ENCODE assay signal across 24 cellular contexts in the genomic region with DNA sequence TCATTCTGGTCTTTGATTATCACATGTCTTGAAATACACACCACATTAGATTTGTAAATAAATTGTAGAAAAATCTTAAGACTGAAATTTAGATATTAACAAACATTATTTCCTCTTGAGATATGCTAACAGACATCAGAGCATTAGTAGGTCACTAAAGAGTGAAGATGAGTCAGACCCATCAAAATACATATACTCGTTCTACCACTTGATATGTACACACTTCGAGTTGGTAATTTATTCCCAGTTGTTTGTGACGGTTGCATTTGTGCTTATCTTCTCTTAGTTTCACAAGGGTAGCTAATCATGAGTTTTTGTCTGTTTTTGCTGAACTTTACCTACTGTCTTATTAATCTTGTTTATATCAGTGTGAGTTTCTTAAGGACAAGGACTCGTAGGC.
DNase-seq lines count a peak whose midpoint lies in the region; ATAC-seq and TF ChIP-seq lines count a peak whose summit lies in the region.
"Had no signal": no experiment of that assay in that cellular context is flagged by ENCODE, and none has a peak within 500 bp of the region (broad histone marks: within the 10 kb centered on the region; RNA-seq: fewer than 3 reads in every experiment).

No MANE protein-coding gene starts in this region.

- H3K14ac ChIP-seq in neuronal stem cell (ENCODE audit: low read length): no peak overlapping the region

- H2AFZ ChIP-seq in SK-N-SH (ENCODE audit: low read depth) (no peak overlapping the region), neuronal stem cell (ENCODE audit: low read length) (no peak overlapping the region)

- no peak overlapping the region for H2AK5ac ChIP-seq in neuronal stem cell (ENCODE audit: low read depth, low read length)

- CTCF ChIA-PET in SK-N-SH (lab: Yijun Ruan, JAX): interaction anchor here (2.3 kb wide), 1 partner anchor 9 kb away, joined by 7 read pairs; no protein-coding TSS in a partner anchor

- H3K18ac ChIP-seq in neuronal stem cell (ENCODE audit: low read length): no peak overlapping the region

- H3K79me1 ChIP-seq in neuronal stem cell (ENCODE audit: low read depth, low read length): no peaks in the 10 kb centered on the region

- H3K27me3 ChIP-seq in SK-N-SH (ENCODE audit: insufficient read depth): no peaks in the 10 kb centered on the region
- H3K27me3 ChIP-seq in endocrine pancreas (ENCODE audit: control insufficient read depth, insufficient read depth, low read length): no peaks in the 10 kb centered on the region
- H3K27me3 ChIP-seq in neuronal stem cell (ENCODE audit: control insufficient read depth in 3 of 3, insufficient read depth in 3 of 3, low read depth in 1 of 3, low read length in 3 of 3): no peaks in the 10 kb centered on the region

- no peak for ATAC-seq in SK-N-SH treated with all-trans-retinoic acid at 6 μM for 48 hours
- ATAC-seq: HCT116, PC-3 had no signal

- 0 out of 2 replicates have a peak, but pooled peaks cover 12% of the 10 kb centered on the region for H4K20me1 ChIP-seq in SK-N-SH (ENCODE audit: insufficient read depth)

- H3K4me3 ChIP-seq in SK-N-SH (ENCODE audit: low read depth in 2 of 2, low read length in 1 of 2): no peak overlapping the region
- H3K4me3 ChIP-seq in endocrine pancreas (ENCODE audit: control insufficient read depth, insufficient read depth, low read length): peak overlapping the region; percentile 11
- no peak overlapping the region for H3K4me3 ChIP-seq in neuronal stem cell (ENCODE audit: low read length in 2 of 2)

- no peak overlapping the region for H3K23ac ChIP-seq in neuronal stem cell (ENCODE audit: low read depth, low read length, poor library complexity)

- no peak overlapping the region for H2BK120ac ChIP-seq in neuronal stem cell (ENCODE audit: low read depth, low read length)

- H3K27ac ChIP-seq in SK-N-SH (ENCODE audit: low read depth in 2 of 2, low read length in 1 of 2) (no peak overlapping the region), neuronal stem cell (replicated peaks; ENCODE audit: low read length) (peak overlapping the region; percentile 24)
- H3K27ac ChIP-seq: C4-2B, KMS-11 had no signal

- H3K9ac ChIP-seq in SK-N-SH (no peak overlapping the region), endocrine pancreas (ENCODE audit: control insufficient read depth, insufficient read depth, low read length) (no peak overlapping the region), neuronal stem cell (ENCODE audit: low read depth, low read length, poor library complexity) (no peak overlapping the region)
- H3K9ac ChIP-seq: KMS-11 had no signal

- H4K8ac ChIP-seq in neuronal stem cell (ENCODE audit: low read depth, low read length): no peak overlapping the region

- POLR2A ChIA-PET in SK-N-SH (lab: Yijun Ruan, JAX): no interaction called here

- H3K9me2 ChIP-seq in SK-N-SH: no peaks in the 10 kb centered on the region

- H4K91ac ChIP-seq in neuronal stem cell (ENCODE audit: low read depth, low read length, poor library complexity): no peak overlapping the region

- DNase-seq in SK-N-SH: no peak
- no peak for DNase-seq in neuronal stem cell (ENCODE audit: low spot score)
- no peak for DNase-seq in kidney tubule cell (ENCODE audit: low spot score)
- DNase-seq in T-helper 2 cell: no peak
- no peak for DNase-seq in NCI-H1105 (lab: John Stamatoyannopoulos, UW)
- DNase-seq in HuH-7.5 (ENCODE audit: low spot score): no peak
- DNase-seq: AML-193; Calu3; CD8-positive, alpha-beta memory T cell; DMS153; GDM1; IMR-90; NCI-H1694; NCI-H2107; NCI-H2227 treated with DMSO at 0.1 percent for 48 hours; NCI-H526; PC-3; RPMI8226; SHP77 had no signal

- H3K79me2 ChIP-seq in SK-N-SH (ENCODE audit: insufficient read depth): peaks cover 8% of the 10 kb centered on the region

- H3F3A ChIP-seq in SK-N-SH (replicated peaks; ENCODE audit: insufficient read depth): no peaks in the 10 kb centered on the region

- TF ChIP-seq RAD21 in SK-N-SH (IDR thresholded peaks at IDR 0.05; ENCODE audit: low read length): no peak

- peaks cover 0 to 7% of the 10 kb centered on the region in 2 experiments; a peak in 2 of 4 replicates for H3K4me1 ChIP-seq in SK-N-SH (ENCODE audit: control insufficient read depth in 1 of 2, insufficient read depth in 2 of 2, low read depth in 1 of 2, low read length in 1 of 2)
- H3K4me1 ChIP-seq in endocrine pancreas (ENCODE audit: control insufficient read depth, insufficient read depth, low read length): peaks cover 7% of the 10 kb centered on the region
- H3K4me1 ChIP-seq in neuronal stem cell (ENCODE audit: control insufficient read depth in 2 of 2, insufficient read depth in 1 of 2, low read depth in 1 of 2, low read length in 2 of 2): peaks cover 3 to 14% of the 10 kb centered on the region in 2 donors

- H3K4ac ChIP-seq in neuronal stem cell (ENCODE audit: low read length): no peak overlapping the region

- WGBS in SK-N-SH (ENCODE audit: low lambda C conversion rate): 78% methylated on average over 4 of the region's 4 CpGs
- WGBS in neuronal stem cell (ENCODE audit: extremely low coverage in 2 of 2, insufficient read length in 2 of 2, insufficient replicate concordance in 1 of 2), 2 donors: no CpG with 5 or more reads among the region's 4 CpGs

- H3K4me2 ChIP-seq in SK-N-SH: 0 out of 2 replicates have a peak overlapping the region, but pooled peaks have one; percentile 3
- no peak overlapping the region for H3K4me2 ChIP-seq in neuronal stem cell (ENCODE audit: insufficient read depth, low read length, poor library complexity, severe bottlenecking)
- H3K4me2 ChIP-seq: KMS-11 had no signal

- no peak overlapping the region for H2BK12ac ChIP-seq in neuronal stem cell (ENCODE audit: low read length)

- H2BK15ac ChIP-seq in neuronal stem cell (ENCODE audit: low read length): no peak overlapping the region

- H3K36me3 ChIP-seq in SK-N-SH (replicated peaks in 1 of 2; ENCODE audit: control insufficient read depth in 1 of 2, insufficient read depth in 2 of 2, low read length in 1 of 2): no peaks in the 10 kb centered on the region
- H3K36me3 ChIP-seq in endocrine pancreas (ENCODE audit: control insufficient read depth, insufficient read depth, low read length): no peaks in the 10 kb centered on the region
- H3K36me3 ChIP-seq in neuronal stem cell (replicated peaks in 1 of 2; ENCODE audit: control insufficient read depth in 2 of 2, insufficient read depth in 2 of 2, low read length in 2 of 2): no peaks in the 10 kb centered on the region

- H3K9me3 ChIP-seq in SK-N-SH: peaks cover 14% of the 10 kb centered on the region
- no peaks in the 10 kb centered on the region for H3K9me3 ChIP-seq in endocrine pancreas (ENCODE audit: control insufficient read depth, low read length)
- peaks cover 0 to 9% of the 10 kb centered on the region in 2 donors for H3K9me3 ChIP-seq in neuronal stem cell (replicated peaks in 1 of 2; ENCODE audit: control insufficient read depth in 2 of 2, insufficient read depth in 1 of 2, low read depth in 1 of 2, low read length in 2 of 2)

- H2BK5ac ChIP-seq in neuronal stem cell (ENCODE audit: low read length): no peak overlapping the region

- TF ChIP-seq EP300 in SK-N-SH (IDR thresholded peaks at IDR 0.05; ENCODE audit: borderline replicate concordance in 1 of 2, low read depth in 1 of 2, low read length in 1 of 2): no peak

- no peak for TF ChIP-seq CTCF in SK-N-SH (IDR thresholded peaks at IDR 0.05)

TF ChIP-seq in SK-N-SH, 30 proteins besides CTCF, POLR2A, EP300 and RAD21 (continues in another document):
- no peak for TF ChIP-seq SMC3 (IDR thresholded peaks at IDR 0.05; ENCODE audit: low read depth, low read length)
- TF ChIP-seq, protein P1, sequence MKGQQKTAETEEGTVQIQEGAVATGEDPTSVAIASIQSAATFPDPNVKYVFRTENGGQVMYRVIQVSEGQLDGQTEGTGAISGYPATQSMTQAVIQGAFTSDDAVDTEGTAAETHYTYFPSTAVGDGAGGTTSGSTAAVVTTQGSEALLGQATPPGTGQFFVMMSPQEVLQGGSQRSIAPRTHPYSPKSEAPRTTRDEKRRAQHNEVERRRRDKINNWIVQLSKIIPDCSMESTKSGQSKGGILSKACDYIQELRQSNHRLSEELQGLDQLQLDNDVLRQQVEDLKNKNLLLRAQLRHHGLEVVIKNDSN (IDR thresholded peaks at IDR 0.05; ENCODE audit: borderline replicate concordance, low read depth): no peak
- TF ChIP-seq, protein P2, sequence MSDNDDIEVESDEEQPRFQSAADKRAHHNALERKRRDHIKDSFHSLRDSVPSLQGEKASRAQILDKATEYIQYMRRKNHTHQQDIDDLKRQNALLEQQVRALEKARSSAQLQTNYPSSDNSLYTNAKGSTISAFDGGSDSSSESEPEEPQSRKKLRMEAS (IDR thresholded peaks at IDR 0.05; ENCODE audit: low read depth): no peak
- no peak for TF ChIP-seq TEAD4 (IDR thresholded peaks at IDR 0.05; ENCODE audit: borderline replicate concordance, insufficient read depth)
- no peak for TF ChIP-seq RCOR1 (IDR thresholded peaks at IDR 0.05; ENCODE audit: low read length)
- no peak for TF ChIP-seq TAF1 (IDR thresholded peaks at IDR 0.05; ENCODE audit: borderline replicate concordance, low read depth, low read length)
- no peak for TF ChIP-seq FOXM1 (IDR thresholded peaks at IDR 0.05; ENCODE audit: low read depth)

TF ChIP-seq in SK-N-SH treated with all-trans-retinoic acid at 6 μM for 48 hours, 23 proteins besides CTCF, POLR2A, EP300 and RAD21 (continues in another document):
- TF ChIP-seq CSDC2 (CRISPR knock-in tag; IDR thresholded peaks at IDR 0.05): no peak
- TF ChIP-seq, protein P3, sequence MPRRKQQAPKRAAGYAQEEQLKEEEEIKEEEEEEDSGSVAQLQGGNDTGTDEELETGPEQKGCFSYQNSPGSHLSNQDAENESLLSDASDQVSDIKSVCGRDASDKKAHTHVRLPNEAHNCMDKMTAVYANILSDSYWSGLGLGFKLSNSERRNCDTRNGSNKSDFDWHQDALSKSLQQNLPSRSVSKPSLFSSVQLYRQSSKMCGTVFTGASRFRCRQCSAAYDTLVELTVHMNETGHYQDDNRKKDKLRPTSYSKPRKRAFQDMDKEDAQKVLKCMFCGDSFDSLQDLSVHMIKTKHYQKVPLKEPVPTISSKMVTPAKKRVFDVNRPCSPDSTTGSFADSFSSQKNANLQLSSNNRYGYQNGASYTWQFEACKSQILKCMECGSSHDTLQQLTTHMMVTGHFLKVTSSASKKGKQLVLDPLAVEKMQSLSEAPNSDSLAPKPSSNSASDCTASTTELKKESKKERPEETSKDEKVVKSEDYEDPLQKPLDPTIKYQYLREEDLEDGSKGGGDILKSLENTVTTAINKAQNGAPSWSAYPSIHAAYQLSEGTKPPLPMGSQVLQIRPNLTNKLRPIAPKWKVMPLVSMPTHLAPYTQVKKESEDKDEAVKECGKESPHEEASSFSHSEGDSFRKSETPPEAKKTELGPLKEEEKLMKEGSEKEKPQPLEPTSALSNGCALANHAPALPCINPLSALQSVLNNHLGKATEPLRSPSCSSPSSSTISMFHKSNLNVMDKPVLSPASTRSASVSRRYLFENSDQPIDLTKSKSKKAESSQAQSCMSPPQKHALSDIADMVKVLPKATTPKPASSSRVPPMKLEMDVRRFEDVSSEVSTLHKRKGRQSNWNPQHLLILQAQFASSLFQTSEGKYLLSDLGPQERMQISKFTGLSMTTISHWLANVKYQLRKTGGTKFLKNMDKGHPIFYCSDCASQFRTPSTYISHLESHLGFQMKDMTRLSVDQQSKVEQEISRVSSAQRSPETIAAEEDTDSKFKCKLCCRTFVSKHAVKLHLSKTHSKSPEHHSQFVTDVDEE (CRISPR knock-in tag; IDR thresholded peaks at IDR 0.05): no peak
- no peak for TF ChIP-seq BACH2 (CRISPR knock-in tag; IDR thresholded peaks at IDR 0.05; ENCODE audit: borderline replicate concordance)
- TF ChIP-seq TCF4 (CRISPR knock-in tag; IDR thresholded peaks at IDR 0.05; ENCODE audit: borderline replicate concordance): no peak
